9 cellular contexts compared by ENCODE assay signal in the genomic region with DNA sequence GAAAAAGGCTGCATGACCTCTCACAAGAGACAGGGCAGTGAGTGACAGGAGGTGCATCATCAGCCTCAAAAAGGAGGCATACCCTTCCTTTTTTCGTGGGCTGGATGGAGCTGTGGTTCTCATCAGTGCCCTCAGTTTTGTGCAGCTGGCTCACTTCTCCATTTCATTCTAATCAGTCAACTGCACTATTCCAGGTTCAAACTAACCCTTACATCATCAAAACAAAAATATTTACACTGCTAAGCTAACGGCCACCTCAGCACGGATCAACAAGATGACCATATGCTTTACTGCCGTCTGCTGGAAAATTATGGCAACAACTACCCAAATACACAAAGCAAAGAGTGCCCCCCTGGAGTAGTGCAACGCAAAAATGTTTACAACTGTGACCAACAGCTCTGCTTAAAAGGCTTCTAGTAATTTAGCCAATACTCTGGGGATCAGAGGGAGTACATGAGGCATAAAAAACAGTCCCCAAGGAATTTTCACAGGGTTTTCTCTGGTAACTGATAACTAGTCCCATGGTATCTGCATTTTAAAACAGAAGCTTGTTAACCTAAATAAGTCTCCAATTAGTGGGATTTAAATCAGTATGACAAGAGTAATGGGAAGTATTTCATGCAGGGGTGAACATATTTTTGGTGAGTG. TPM values are rescaled to one million over a fixed set of nuclear protein-coding genes. Genes with fewer than 3 reads are reported as not detected.
A peak's percentile ranks its signal among the peaks of the same experiment; 100 is the strongest.
DNase-seq lines count a peak whose midpoint lies in the region; ATAC-seq and TF ChIP-seq lines count a peak whose summit lies in the region.
"Had no signal": no experiment of that assay in that cellular context is flagged by ENCODE, and none has a peak within 500 bp of the region (broad histone marks: within the 10 kb centered on the region; RNA-seq: fewer than 3 reads in every experiment).

No MANE protein-coding gene starts in this region.

- DNase-seq in NCI-H1417 (lab: John Stamatoyannopoulos, UW) (peak; percentile 34 to 73 (median 68)), NCI-H1417 treated with DMSO at 0.1 percent for 48 hours (lab: John Stamatoyannopoulos, UW) (no peak), HAP-1 (ENCODE audit: low spot score in 2 of 2) (peak; percentile 63 to 64), LNCaP clone FGC (ENCODE audit: low read depth) (peak; percentile 52), RPMI8226 (peak; percentile 26), erythroblast (lab: John Stamatoyannopoulos, UW) (peak; percentile 71 to 78), ecto neural progenitor cell (ENCODE audit: low spot score) (no peak)
- no peak for DNase-seq in natural killer cell treated with Interleukin-12 subunit alpha and Interleukin-12 subunit beta and Interleukin-15 and Interleukin-18, amount 100 ng/mL, for 72 hours (ENCODE audit: low spot score)

- no peaks in the 10 kb centered on the region for H3K9me3 ChIP-seq in HAP-1

- H3K4me3 Mint-ChIP-seq in natural killer cell treated with Interleukin-12 subunit alpha and Interleukin-12 subunit beta and Interleukin-15 and Interleukin-18, amount 100 ng/mL, for 72 hours = no peak overlapping the region

- peak; percentile 52 to 64 for ATAC-seq in natural killer cell treated with Interleukin-12 subunit alpha and Interleukin-12 subunit beta and Interleukin-15 and Interleukin-18, amount 100 ng/mL, for 72 hours

- no peaks in the 10 kb centered on the region for H3K27me3 ChIP-seq in HAP-1 (ENCODE audit: low read depth)

- H3K9me3 Mint-ChIP-seq in natural killer cell treated with Interleukin-12 subunit alpha and Interleukin-12 subunit beta and Interleukin-15 and Interleukin-18, amount 100 ng/mL, for 72 hours = no peaks in the 10 kb centered on the region

- H3K36me3 ChIP-seq in HAP-1 (replicated peaks) = no peaks in the 10 kb centered on the region

- H3K4me1 ChIP-seq in HAP-1 = peaks cover 8% of the 10 kb centered on the region

- H3K4me1 Mint-ChIP-seq in natural killer cell treated with Interleukin-12 subunit alpha and Interleukin-12 subunit beta and Interleukin-15 and Interleukin-18, amount 100 ng/mL, for 72 hours (ENCODE audit: low read depth in 2 of 2) = peaks cover 4 to 5% of the 10 kb centered on the region in 2 donors

- H3K4me3 ChIP-seq in HAP-1 (no peak overlapping the region), LNCaP clone FGC (ENCODE audit: low read depth, low read length) (no peak overlapping the region)

- in situ Hi-C loops in HAP-1 (cut with MboI; ENCODE audit: low sequenced_read_pairs) = no loop called here

- no peak for TF ChIP-seq POLR2A in erythroblast (IDR thresholded peaks at IDR 0.05; ENCODE audit: low read length)

- peak; percentile 97 for TF ChIP-seq CTCF in LNCaP clone FGC (IDR thresholded peaks at IDR 0.05; ENCODE audit: control insufficient read depth, extremely low read depth, insufficient read depth)

- H3K27ac Mint-ChIP-seq in natural killer cell treated with Interleukin-12 subunit alpha and Interleukin-12 subunit beta and Interleukin-15 and Interleukin-18, amount 100 ng/mL, for 72 hours = no peak overlapping the region

- no peaks in the 10 kb centered on the region for H3K36me3 Mint-ChIP-seq in natural killer cell treated with Interleukin-12 subunit alpha and Interleukin-12 subunit beta and Interleukin-15 and Interleukin-18, amount 100 ng/mL, for 72 hours

- H3K27me3 Mint-ChIP-seq in natural killer cell treated with Interleukin-12 subunit alpha and Interleukin-12 subunit beta and Interleukin-15 and Interleukin-18, amount 100 ng/mL, for 72 hours = no peaks in the 10 kb centered on the region

RNA-seq across cellular contexts. Expression of gene KCNV2, which starts 10.8 kb away (rescaled TPM):
- not detected for total RNA-seq in natural killer cell treated with Interleukin-12 subunit alpha and Interleukin-12 subunit beta and Interleukin-15 and Interleukin-18, amount 100 ng/mL, for 72 hours
- total RNA-seq: urinary bladder had no signal

Comparison
In these comparisons a context has a peak if more than half of its experiments do, and no peak if none do; other contexts are left out.
1. DNase-seq: peak in NCI-H1417 (3 of 3), HAP-1 (2 of 2), LNCaP clone FGC (single experiment), RPMI8226 (single experiment) and erythroblast (2 of 2); none in NCI-H1417 treated with DMSO at 0.1 percent for 48 hours (single experiment), natural killer cell treated with Interleukin-12 subunit alpha and Interleukin-12 subunit beta and Interleukin-15 and Interleukin-18, amount 100 ng/mL, for 72 hours (single experiment) and ecto neural progenitor cell (single experiment).